ENCODE assay signal across 15 cellular contexts in genomic region chr4:176238819-176239218, GRCh38. TPM values are rescaled to one million over a fixed set of nuclear protein-coding genes. Genes with fewer than 3 reads are reported as not detected.
DNase-seq lines count a peak whose midpoint lies in the region; TF ChIP-seq lines count a peak whose summit lies in the region.
"Had no signal": no experiment of that assay in that cellular context is flagged by ENCODE, and none has a peak within 500 bp of the region (broad histone marks: within the 10 kb centered on the region; RNA-seq: fewer than 3 reads in every experiment).

No MANE protein-coding gene starts in this region.

- peak overlapping the region; percentile 78 to 85 for H3K27ac ChIP-seq in ascending aorta
- peak overlapping the region; percentile 90 for H3K27ac ChIP-seq in left ventricle myocardium inferior (replicated peaks)
- H3K27ac ChIP-seq in smooth muscle cell (ENCODE audit: low read depth): peak overlapping the region; percentile 64

- no peaks in the 10 kb centered on the region for H3K27me3 Mint-ChIP-seq in HFFc6 (ENCODE audit: insufficient read depth)
- H3K27me3 Mint-ChIP-seq: CD4-positive, CD25-positive, alpha-beta regulatory T cell had no signal

- POLR2A ChIA-PET in GM10248 (lab: Yijun Ruan, JAX): no interaction called here

- H3K36me3 Mint-ChIP-seq in HFFc6 (ENCODE audit: low read depth): no peaks in the 10 kb centered on the region
- H3K36me3 Mint-ChIP-seq: activated naive CD8-positive, alpha-beta T cell; CD4-positive, CD25-positive, alpha-beta regulatory T cell; naive thymus-derived CD4-positive, alpha-beta T cell had no signal

- H3K27me3 ChIP-seq in ascending aorta (no peaks in the 10 kb centered on the region), left ventricle myocardium inferior (ENCODE audit: low read depth) (no peaks in the 10 kb centered on the region), smooth muscle cell (ENCODE audit: low read depth) (no peaks in the 10 kb centered on the region)

- H3K9me3 ChIP-seq in ascending aorta: peaks cover 7 to 27% of the 10 kb centered on the region in 2 donors
- no peaks in the 10 kb centered on the region for H3K9me3 ChIP-seq in left ventricle myocardium inferior (replicated peaks)
- no peaks in the 10 kb centered on the region for H3K9me3 ChIP-seq in smooth muscle cell (replicated peaks; ENCODE audit: low read depth)

- WGBS in smooth muscle cell (ENCODE audit: low lambda C conversion rate): 36% methylated on average over 4 of the region's 4 CpGs

- TF ChIP-seq POLR2A in erythroblast (IDR thresholded peaks at IDR 0.05; ENCODE audit: low read length): no peak

- intact Hi-C loops in ascending aorta (cut with DNase I): loop anchor here (2.0 kb wide), 3 partner anchors 44 to 80 kb away; partner anchors contain the start of genes SPATA4 and SPCS3
- intact Hi-C loops in left ventricle myocardium inferior (cut with micrococcal nuclease): no loop called here

- peaks cover 24% of the 10 kb centered on the region for H3K4me1 Mint-ChIP-seq in HFFc6 (ENCODE audit: low read depth)
- H3K4me1 Mint-ChIP-seq: CD4-positive, CD25-positive, alpha-beta regulatory T cell had no signal

- H3K36me3 ChIP-seq in ascending aorta (no peaks in the 10 kb centered on the region), left ventricle myocardium inferior (no peaks in the 10 kb centered on the region), smooth muscle cell (ENCODE audit: low read depth) (no peaks in the 10 kb centered on the region)

- no peaks in the 10 kb centered on the region for H3K4me1 ChIP-seq in ascending aorta
- peaks cover 30% of the 10 kb centered on the region for H3K4me1 ChIP-seq in left ventricle myocardium inferior
- H3K4me1 ChIP-seq in smooth muscle cell (ENCODE audit: low read depth): no peaks in the 10 kb centered on the region

- no peaks in the 10 kb centered on the region for H3F3A ChIP-seq in smooth muscle cell (ENCODE audit: low read depth)

- TF ChIP-seq CTCF in HFFc6 (IDR thresholded peaks at IDR 0.05) (no peak), ascending aorta (IDR thresholded peaks at IDR 0.05) (no peak), left ventricle myocardium inferior (IDR thresholded peaks at IDR 0.05; ENCODE audit: borderline replicate concordance) (no peak), smooth muscle cell (IDR thresholded peaks at IDR 0.05; ENCODE audit: borderline replicate concordance, insufficient read depth, poor library complexity, severe bottlenecking) (no peak), GM10248 (IDR thresholded peaks at IDR 0.05; ENCODE audit: control extremely low read depth, extremely low read depth, low read depth, missing control alignments) (no peak)

- DNase-seq in HFFc6 (peak; percentile 7), ascending aorta (ENCODE audit: low spot score in 2 of 2) (no peak), left ventricle myocardium inferior (no peak), smooth muscle cell (lab: John Stamatoyannopoulos, UW; ENCODE audit: unreplicated experiment) (no peak), erythroblast (lab: John Stamatoyannopoulos, UW) (no peak), GM10248 (ENCODE audit: extremely low spot score) (no peak), T1000 (lab: John Stamatoyannopoulos, UW) (no peak)
- DNase-seq: activated CD8-positive, alpha-beta T cell treated with anti-CD3 and anti-CD28 coated beads, Interleukin-2, amount 10 ng/mL, durations not matched to agents 7 days and 5 days; CD4-positive, CD25-positive, alpha-beta regulatory T cell; effector CD8-positive, alpha-beta T cell; H7; naive thymus-derived CD4-positive, alpha-beta T cell; NCI-H146 had no signal

- H3K79me2 ChIP-seq in smooth muscle cell (ENCODE audit: low read depth): no peaks in the 10 kb centered on the region

- peak overlapping the region; percentile 70 for H3K27ac Mint-ChIP-seq in HFFc6
- H3K27ac Mint-ChIP-seq: activated CD8-positive, alpha-beta T cell treated with anti-CD3 and anti-CD28 coated beads, Interleukin-2, amount 10 ng/mL, durations not matched to agents 7 days and 5 days; activated naive CD8-positive, alpha-beta T cell; CD4-positive, CD25-positive, alpha-beta regulatory T cell; naive thymus-derived CD4-positive, alpha-beta T cell had no signal

- H3K4me3 Mint-ChIP-seq in HFFc6: peak overlapping the region; percentile 18
- H3K4me3 Mint-ChIP-seq: activated CD8-positive, alpha-beta T cell treated with anti-CD3 and anti-CD28 coated beads, Interleukin-2, amount 10 ng/mL, durations not matched to agents 7 days and 5 days; activated naive CD8-positive, alpha-beta T cell; CD4-positive, CD25-positive, alpha-beta regulatory T cell; naive thymus-derived CD4-positive, alpha-beta T cell had no signal

- no peak overlapping the region for H3K9ac ChIP-seq in smooth muscle cell (ENCODE audit: low read depth)

- no peaks in the 10 kb centered on the region for H3K9me3 Mint-ChIP-seq in HFFc6
- H3K9me3 Mint-ChIP-seq: CD4-positive, CD25-positive, alpha-beta regulatory T cell; naive thymus-derived CD4-positive, alpha-beta T cell had no signal

- H2AFZ ChIP-seq in smooth muscle cell (ENCODE audit: low read depth): peak overlapping the region; percentile 68

- no peaks in the 10 kb centered on the region for H4K20me1 ChIP-seq in smooth muscle cell (ENCODE audit: low read depth)

- CTCF ChIA-PET in GM10248 (lab: Yijun Ruan, JAX): interaction anchor here (1.4 kb wide), 1 partner anchor 8 kb away, joined by 3 read pairs; no protein-coding TSS in a partner anchor

- no peak overlapping the region for H3K4me3 ChIP-seq in ascending aorta
- H3K4me3 ChIP-seq in left ventricle myocardium inferior: no peak overlapping the region
- H3K4me3 ChIP-seq in smooth muscle cell: no peak overlapping the region

- peak overlapping the region; percentile 70 for H3K4me2 ChIP-seq in smooth muscle cell

RNA-seq across cellular contexts. Expression of gene ASB5, which starts 30.2 kb away (rescaled TPM):
- total RNA-seq in HFFc6 (2021; fragmentation: NEBNext Ultra II Directional; extraction: Animal tissue kit (Norgen Biotek cat#: 25700)): under 1 TPM in 3 of 6 experiments, not detected in 3; 0.14 to 0.21 (median 0.17) TPM
- total RNA-seq in ascending aorta (not detected), left ventricle myocardium inferior (4.3 TPM), smooth muscle cell (0.18 TPM in 1 of 2 replicates, not detected in the other)
- polyA plus RNA-seq in smooth muscle cell: not detected in 2 replicates
- total RNA-seq: activated CD8-positive, alpha-beta T cell treated with anti-CD3 and anti-CD28 coated beads, Interleukin-2, amount 10 ng/mL, durations not matched to agents 7 days and 5 days; CD4-positive, CD25-positive, alpha-beta regulatory T cell; naive thymus-derived CD4-positive, alpha-beta T cell; T-helper 2 cell treated with Interferon-gamma antibody and Interleukin-4, amounts not matched to agents 100 ng/mL and 5 ng/mL, for 36 hours had no signal
- polyA plus RNA-seq: CD4-positive, CD25-positive, alpha-beta regulatory T cell; naive thymus-derived CD4-positive, alpha-beta T cell had no signal

RNA-seq across cellular contexts. Expression of gene SPATA4, which starts 43.4 kb away (rescaled TPM):
- under 1 TPM in 4 of 6 experiments, not detected in 2; 0.14 to 0.38 (median 0.20) TPM for total RNA-seq in HFFc6 (2021; fragmentation: NEBNext Ultra II Directional; extraction: Animal tissue kit (Norgen Biotek cat#: 25700))
- total RNA-seq in ascending aorta (not detected), left ventricle myocardium inferior (0.55 TPM), smooth muscle cell (0.45 TPM in 1 of 2 replicates, not detected in the other)
- polyA plus RNA-seq in smooth muscle cell: 0.34 TPM in 1 of 2 replicates, not detected in the other
- total RNA-seq: activated CD8-positive, alpha-beta T cell treated with anti-CD3 and anti-CD28 coated beads, Interleukin-2, amount 10 ng/mL, durations not matched to agents 7 days and 5 days; CD4-positive, CD25-positive, alpha-beta regulatory T cell; H7; naive thymus-derived CD4-positive, alpha-beta T cell; T-helper 2 cell treated with Interferon-gamma antibody and Interleukin-4, amounts not matched to agents 100 ng/mL and 5 ng/mL, for 36 hours had no signal
- polyA plus RNA-seq: CD4-positive, CD25-positive, alpha-beta regulatory T cell; naive thymus-derived CD4-positive, alpha-beta T cell had no signal
